In genomic region chr9:131717719-131718460, GRCh38 we compare ENCODE assay signal across 1 cellular context.
A peak's percentile ranks its signal among the peaks of the same experiment; 100 is the strongest.
TF ChIP-seq lines count a peak whose summit lies in the region.

No MANE protein-coding gene starts in this region.

TF ChIP-seq in HepG2, 621 proteins besides CTCF, POLR2A, EP300 and RAD21 (continues in another document):
- TF ChIP-seq MED8 (CRISPR knock-in tag; IDR thresholded peaks at IDR 0.05; ENCODE audit: insufficient replicate concordance) = no peak
- TF ChIP-seq ZNF644 (CRISPR knock-in tag; IDR thresholded peaks at IDR 0.05; ENCODE audit: low read depth) = no peak
- no peak for TF ChIP-seq ATM (IDR thresholded peaks at IDR 0.05; ENCODE audit: borderline replicate concordance)
- no peak for TF ChIP-seq ZBTB34 (CRISPR knock-in tag; IDR thresholded peaks at IDR 0.05)
- no peak for TF ChIP-seq MNT (IDR thresholded peaks at IDR 0.05)
- TF ChIP-seq GABPA (IDR thresholded peaks at IDR 0.05; ENCODE audit: low read depth, low read length) = no peak
- TF ChIP-seq GABPA (CRISPR knock-in tag; IDR thresholded peaks at IDR 0.05; ENCODE audit: low read depth) = peak; percentile 18; the same call in 1 of the 2 replicates
- peak; percentile 16; the same call in 1 of the 2 replicates for TF ChIP-seq ZFX (CRISPR knock-in tag; IDR thresholded peaks at IDR 0.05; ENCODE audit: low read depth)
- TF ChIP-seq NFIB (CRISPR knock-in tag; IDR thresholded peaks at IDR 0.05; ENCODE audit: borderline replicate concordance) = no peak
- no peak for TF ChIP-seq TMF1 (CRISPR knock-in tag; IDR thresholded peaks at IDR 0.05; ENCODE audit: low read depth)
- no peak for TF ChIP-seq ZNF232 (CRISPR knock-in tag; IDR thresholded peaks at IDR 0.05; ENCODE audit: borderline replicate concordance)
- TF ChIP-seq ZBTB38 (CRISPR knock-in tag; IDR thresholded peaks at IDR 0.05) = peak; percentile 94
- no peak for TF ChIP-seq ZNF280B (CRISPR knock-in tag; IDR thresholded peaks at IDR 0.05; ENCODE audit: borderline replicate concordance)
- TF ChIP-seq ZBTB21 (CRISPR knock-in tag; IDR thresholded peaks at IDR 0.05) = no peak
- no peak for TF ChIP-seq FOXA1 (IDR thresholded peaks at IDR 0.05)
- TF ChIP-seq FOXA1 (CRISPR knock-in tag; IDR thresholded peaks at IDR 0.05) = no peak
- no peak for TF ChIP-seq PTBP1 (IDR thresholded peaks at IDR 0.05; ENCODE audit: low read depth, low read length, poor library complexity, severe bottlenecking)
- peak; percentile 60 for TF ChIP-seq ZNF263 (CRISPR knock-in tag; IDR thresholded peaks at IDR 0.05)
- no peak for TF ChIP-seq CENPBD1 (CRISPR knock-in tag; IDR thresholded peaks at IDR 0.05; ENCODE audit: borderline replicate concordance, low read depth)
- TF ChIP-seq ZNF556 (CRISPR knock-in tag; IDR thresholded peaks at IDR 0.05; ENCODE audit: borderline replicate concordance) = no peak
- no peak for TF ChIP-seq PPARG (CRISPR knock-in tag; conservative IDR thresholded peaks at IDR 0.05)
- peak; percentile 56; the same call in 1 of the 2 replicates for TF ChIP-seq HOXA3 (CRISPR knock-in tag; IDR thresholded peaks at IDR 0.05)
- peak; percentile 57 for TF ChIP-seq HNF4A (CRISPR knock-in tag; IDR thresholded peaks at IDR 0.05)
- TF ChIP-seq ZKSCAN1 (IDR thresholded peaks at IDR 0.05; ENCODE audit: low read length) = no peak
- TF ChIP-seq HNF1B (CRISPR knock-in tag; IDR thresholded peaks at IDR 0.05) = 0 out of 2 replicates have a peak, but pooled peaks have one; percentile 14
- no peak for TF ChIP-seq ZNF710 (CRISPR knock-in tag; IDR thresholded peaks at IDR 0.05; ENCODE audit: borderline replicate concordance)
- TF ChIP-seq ZNF18 (CRISPR knock-in tag; IDR thresholded peaks at IDR 0.05; ENCODE audit: insufficient replicate concordance) = peak; percentile 63
- no peak for TF ChIP-seq ZBTB44 (CRISPR knock-in tag; IDR thresholded peaks at IDR 0.05)
- TF ChIP-seq KDM1A (CRISPR knock-in tag; IDR thresholded peaks at IDR 0.05) = no peak
- no peak for TF ChIP-seq ZBTB42 (CRISPR knock-in tag; IDR thresholded peaks at IDR 0.05)
- TF ChIP-seq ZNF841 (CRISPR knock-in tag; IDR thresholded peaks at IDR 0.05; ENCODE audit: borderline replicate concordance) = no peak
- no peak for TF ChIP-seq ZSCAN9 (CRISPR knock-in tag; IDR thresholded peaks at IDR 0.05; ENCODE audit: borderline replicate concordance)
- TF ChIP-seq ZNF572 (CRISPR knock-in tag; IDR thresholded peaks at IDR 0.05) = no peak
- no peak for TF ChIP-seq ZMAT3 (CRISPR knock-in tag; conservative IDR thresholded peaks at IDR 0.05)
- no peak for TF ChIP-seq ZNF512B (CRISPR knock-in tag; IDR thresholded peaks at IDR 0.05; ENCODE audit: borderline replicate concordance)
- no peak for TF ChIP-seq ZNF563 (CRISPR knock-in tag; IDR thresholded peaks at IDR 0.05)
- TF ChIP-seq ZNF687 (CRISPR knock-in tag; IDR thresholded peaks at IDR 0.05) = peak; percentile 71
- TF ChIP-seq ZBTB33 (CRISPR knock-in tag; IDR thresholded peaks at IDR 0.05) = peak; percentile 89
- no peak for TF ChIP-seq CBFB (CRISPR knock-in tag; IDR thresholded peaks at IDR 0.05)
- no peak for TF ChIP-seq REXO4 (CRISPR knock-in tag; IDR thresholded peaks at IDR 0.05; ENCODE audit: borderline replicate concordance)
- no peak for TF ChIP-seq FOXK2 (IDR thresholded peaks at IDR 0.05)
